In genomic region chr2:3461781-3462492, GRCh38 we compare ENCODE assay signal across 8 cellular contexts. TPM values are rescaled to one million over a fixed set of nuclear protein-coding genes. Genes with fewer than 3 reads are reported as not detected.
DNase-seq lines count a peak whose midpoint lies in the region; ATAC-seq and TF ChIP-seq lines count a peak whose summit lies in the region.

No MANE protein-coding gene starts in this region.

- peaks cover 13% of the 10 kb centered on the region for H3K4me1 ChIP-seq in mammary epithelial cell (ENCODE audit: insufficient read depth, low read length)

- DNase-seq in activated naive CD4-positive, alpha-beta T cell treated with anti-CD3 and anti-CD28 coated beads for 36 hours, result peak; percentile 66
- DNase-seq in activated naive CD4-positive, alpha-beta T cell treated with Interleukin-2 at 50 U/mL for 16 hours, result no peak
- DNase-seq in NOMO-1 treated with dmso at 0.1 percent for 144 hours (lab: John Stamatoyannopoulos, UW; ENCODE audit: unreplicated experiment), result peak; percentile 20
- peak; percentile 29 for DNase-seq in mammary epithelial cell
- DNase-seq in stromal cell of bone marrow (ENCODE audit: low read depth), result peak; percentile 41

- peaks cover under 1% of the 10 kb centered on the region for H3K36me3 ChIP-seq in mammary epithelial cell (ENCODE audit: insufficient read depth, low read length)

- in situ Hi-C loops in mammary epithelial cell (cut with MboI; ENCODE audit: low sequenced_read_pairs in 2 of 2), result no loop called here

- H3K4me3 Mint-ChIP-seq in activated naive CD4-positive, alpha-beta T cell treated with anti-CD3 and anti-CD28 coated beads for 36 hours, result no peak overlapping the region

- H3K27ac ChIP-seq in mammary epithelial cell (ENCODE audit: insufficient read depth, low read depth, low read length) (no peak overlapping the region), layer of hippocampus (ENCODE audit: low read depth, low read length) (peak overlapping the region; percentile 13)

- dilution Hi-C loops in mammary epithelial cell (cut with HindIII; ENCODE audit: low sequenced_read_pairs), result no loop called here

- H3K4me1 Mint-ChIP-seq in activated naive CD4-positive, alpha-beta T cell treated with anti-CD3 and anti-CD28 coated beads for 36 hours (ENCODE audit: low read depth), result peaks cover 13% of the 10 kb centered on the region

- no peaks in the 10 kb centered on the region for H3K27me3 Mint-ChIP-seq in activated naive CD4-positive, alpha-beta T cell treated with anti-CD3 and anti-CD28 coated beads for 36 hours (ENCODE audit: low read depth)

- peaks cover 11% of the 10 kb centered on the region for H3K36me3 Mint-ChIP-seq in activated naive CD4-positive, alpha-beta T cell treated with anti-CD3 and anti-CD28 coated beads for 36 hours (ENCODE audit: low read depth)

- intact Hi-C loops in activated naive CD4-positive, alpha-beta T cell treated with anti-CD3 and anti-CD28 coated beads for 36 hours (cut with micrococcal nuclease), result loop anchor here (1.0 to 10.0 kb wide), 7 partner anchors 38 to 1341 kb away; partner anchors contain the start of gene EIPR1
- intact Hi-C loops in mammary epithelial cell (cut with micrococcal nuclease), result no loop called here

- TF ChIP-seq CTCF in mammary epithelial cell (conservative IDR thresholded peaks at IDR 0.05 in 1 of 2, IDR thresholded peaks at IDR 0.05 in 1 of 2; ENCODE audit: extremely low read depth in 1 of 2, insufficient read depth in 1 of 2, low read depth in 1 of 2, low read length in 2 of 2), result peak; percentile 83 to 99

- CTCF ChIA-PET in activated naive CD4-positive, alpha-beta T cell treated with anti-CD3 and anti-CD28 coated beads for 36 hours (lab: Charles Lee), result interaction anchor here (0.7 to 7.1 kb wide), 13 partner anchors 9 to 190 kb away, joined by 3 to 44 read pairs (median 5); no protein-coding TSS in a partner anchor
- CTCF ChIA-PET in mammary epithelial cell (lab: Charles Lee; ENCODE audit: low non-redundant PET), result interaction anchor here (0.6 kb wide), 1 partner anchor 19 kb away, joined by 3 read pairs; no protein-coding TSS in a partner anchor

- no peaks in the 10 kb centered on the region for H3K9me3 ChIP-seq in mammary epithelial cell (replicated peaks; ENCODE audit: insufficient read depth, low read length)

- H3K27me3 ChIP-seq in mammary epithelial cell (ENCODE audit: insufficient read depth, low read length) (no peaks in the 10 kb centered on the region), layer of hippocampus (ENCODE audit: control insufficient read depth, insufficient read depth, low read length) (no peaks in the 10 kb centered on the region)

- no TSS peak for BruUV-seq in mammary epithelial cell (replicated peaks; lab: Mats Ljungman, UMichigan)

- H3K79me2 ChIP-seq in mammary epithelial cell (ENCODE audit: insufficient read depth, low read length), result no peaks in the 10 kb centered on the region

- no peak overlapping the region for H3K4me2 ChIP-seq in mammary epithelial cell (ENCODE audit: insufficient read depth, low read depth, low read length)

- no peaks in the 10 kb centered on the region for H3K9me3 Mint-ChIP-seq in activated naive CD4-positive, alpha-beta T cell treated with anti-CD3 and anti-CD28 coated beads for 36 hours

- H3K4me3 ChIP-seq in mammary epithelial cell (replicated peaks in 1 of 3; ENCODE audit: insufficient read depth in 1 of 3, low read depth in 2 of 3, low read length in 3 of 3), result no peak overlapping the region

- peak overlapping the region; percentile 79 for H3K27ac Mint-ChIP-seq in activated naive CD4-positive, alpha-beta T cell treated with anti-CD3 and anti-CD28 coated beads for 36 hours

- H2AFZ ChIP-seq in mammary epithelial cell (ENCODE audit: low read depth, low read length), result no peak overlapping the region

- H4K20me1 ChIP-seq in mammary epithelial cell (ENCODE audit: insufficient read depth, low read length), result no peaks in the 10 kb centered on the region

- H3K9ac ChIP-seq in mammary epithelial cell (ENCODE audit: insufficient read depth, low read length), result no peak overlapping the region

- WGBS in mammary epithelial cell (ENCODE audit: low coverage, missing lambda C conversion rate), result 65% methylated on average over 11 of the region's 12 CpGs

- ATAC-seq in GM21367 (IDR thresholded peaks at IDR 0.05; ENCODE audit: unreplicated experiment) (peak; percentile 72), HG03469 (IDR thresholded peaks at IDR 0.05; ENCODE audit: unreplicated experiment) (peak; percentile 56)

RNA-seq across cellular contexts. Expression of gene ADI1, which starts 57.4 kb away (rescaled TPM):
- 10 to 100 TPM; 45.6 to 49.8 TPM for total RNA-seq in activated naive CD4-positive, alpha-beta T cell treated with anti-CD3 and anti-CD28 coated beads for 36 hours
- 10 to 100 TPM; 13.3 to 35.1 TPM for total RNA-seq in mammary epithelial cell
- 36.0 TPM for polyA plus RNA-seq in mammary epithelial cell
- polyA minus RNA-seq in mammary epithelial cell, result 20.7 TPM
